12 cellular contexts compared by ENCODE assay signal in the genomic region with DNA sequence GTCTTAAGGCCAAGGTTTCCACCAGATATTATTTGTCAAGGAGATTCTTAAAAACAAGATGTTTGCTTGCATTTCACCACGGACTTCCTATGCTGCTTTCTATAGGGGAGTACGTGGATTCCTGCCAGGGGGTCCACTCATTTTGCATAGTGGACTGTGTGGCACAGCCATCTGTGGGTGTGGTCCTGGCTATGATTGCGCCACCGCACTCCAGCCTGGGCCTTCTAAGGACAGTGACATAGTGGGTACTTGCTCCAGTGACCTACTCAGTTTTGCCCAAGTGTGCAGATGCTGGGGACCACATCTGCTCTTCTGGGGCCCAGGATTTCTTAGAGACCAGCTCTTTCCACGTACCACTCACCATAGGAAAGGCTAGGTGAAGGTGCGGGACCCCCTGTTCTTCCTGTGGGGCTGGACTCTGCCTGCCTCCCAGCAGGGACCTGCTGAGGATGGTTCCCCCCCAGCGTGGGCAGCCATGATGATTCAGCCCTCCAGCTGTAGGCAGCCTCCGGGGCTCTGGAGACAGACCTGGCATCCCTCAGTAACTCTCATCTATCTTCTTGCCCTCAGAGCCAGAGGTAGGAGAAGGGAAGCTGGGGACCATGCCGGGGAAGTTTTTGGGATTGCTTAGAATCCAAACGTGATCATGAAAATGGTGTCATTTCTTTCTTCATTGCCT. TPM values are rescaled to one million over a fixed set of nuclear protein-coding genes. Genes with fewer than 3 reads are reported as not detected.
A peak's percentile ranks its signal among the peaks of the same experiment; 100 is the strongest.
DNase-seq lines count a peak whose midpoint lies in the region; ATAC-seq, FAIRE-seq and TF ChIP-seq lines count a peak whose summit lies in the region.
"Had no signal": no experiment of that assay in that cellular context is flagged by ENCODE, and none has a peak within 500 bp of the region (broad histone marks: within the 10 kb centered on the region; RNA-seq: fewer than 3 reads in every experiment).

No MANE protein-coding gene starts in this region.

- peak overlapping the region; percentile 2 to 59 for H2BK12ac ChIP-seq in mesenchymal stem cell (ENCODE audit: low read length in 2 of 2)

- TF ChIP-seq CTCF in 22Rv1 (IDR thresholded peaks at IDR 0.05) = no peak
- no peak for TF ChIP-seq CTCF in HFFc6 (IDR thresholded peaks at IDR 0.05)
- no peak for TF ChIP-seq CTCF in GM12878 (IDR thresholded peaks at IDR 0.05 in 2 of 3, conservative IDR thresholded peaks at IDR 0.05 in 1 of 3; ENCODE audit: control insufficient read depth in 2 of 3, extremely low read depth in 1 of 3, insufficient read depth in 1 of 3, low read depth in 3 of 3, low read length in 3 of 3)

- peaks cover 4% of the 10 kb centered on the region for H4K20me1 ChIP-seq in GM12878 (ENCODE audit: control insufficient read depth, insufficient read depth)

- H3K9ac ChIP-seq in GM12878 (ENCODE audit: control insufficient read depth, insufficient read depth, low read length) = no peak overlapping the region
- no peak overlapping the region for H3K9ac ChIP-seq in mesenchymal stem cell (ENCODE audit: low read length)

- no peak overlapping the region for H4K8ac ChIP-seq in mesenchymal stem cell (ENCODE audit: low read length)

- no peaks in the 10 kb centered on the region for H3K27me3 ChIP-seq in GM12878 (replicated peaks in 1 of 2; ENCODE audit: control insufficient read depth in 2 of 2, insufficient read depth in 2 of 2, low read length in 1 of 2)
- no peaks in the 10 kb centered on the region for H3K27me3 ChIP-seq in mesenchymal stem cell (ENCODE audit: control insufficient read depth in 1 of 2, insufficient read depth in 1 of 2, low read length in 2 of 2)
- H3K27me3 ChIP-seq: SJCRH30 had no signal

- H3K4me1 ChIP-seq in GM12878 (ENCODE audit: control insufficient read depth, insufficient read depth, low read length) = peaks cover 21% of the 10 kb centered on the region
- peaks cover 38% of the 10 kb centered on the region for H3K4me1 ChIP-seq in mesenchymal stem cell (ENCODE audit: control insufficient read depth, insufficient read depth, low read depth, low read length)
- H3K4me1 ChIP-seq: SJCRH30 had no signal

- no peak for FAIRE-seq in GM12878 (lab: Jason Lieb, UNC)
- FAIRE-seq: small intestine had no signal

- peaks cover 61% of the 10 kb centered on the region for H3K79me2 ChIP-seq in GM12878 (ENCODE audit: control insufficient read depth, insufficient read depth, low read length)

- no peak for TF ChIP-seq POLR2A in GM12878 (IDR thresholded peaks at IDR 0.05; ENCODE audit: low read depth, low read length)

- H3K4me2 ChIP-seq in GM12878 (ENCODE audit: control insufficient read depth, insufficient read depth) (peak overlapping the region; percentile 84), mesenchymal stem cell (ENCODE audit: low read length, poor library complexity, severe bottlenecking) (no peak overlapping the region)

- peak overlapping the region; percentile 1; the same call in 1 of the 2 replicates for H3K27ac ChIP-seq in 22Rv1
- H3K27ac ChIP-seq in GM12878 (ENCODE audit: control insufficient read depth, insufficient read depth) = no peak overlapping the region
- no peak overlapping the region for H3K27ac ChIP-seq in mesenchymal stem cell (ENCODE audit: low read length, poor library complexity, severe bottlenecking)
- H3K27ac ChIP-seq: SJCRH30 had no signal

- peak overlapping the region; percentile 78 for H4K91ac ChIP-seq in mesenchymal stem cell (ENCODE audit: low read length)

- TF ChIP-seq EP300 in GM12878 (IDR thresholded peaks at IDR 0.05; ENCODE audit: borderline replicate concordance in 1 of 2, control insufficient read depth in 1 of 2, low read depth in 2 of 2, low read length in 2 of 2) = no peak

- H2AFZ ChIP-seq in GM12878 (ENCODE audit: control insufficient read depth, low read depth, low read length) (no peak overlapping the region), mesenchymal stem cell (ENCODE audit: low read depth, low read length) (no peak overlapping the region)

- in situ Hi-C loops in GM12878 (cut with MboI) = no loop called here

- peak overlapping the region; percentile 89 for H3K27ac Mint-ChIP-seq in HFFc6

- H3K4ac ChIP-seq in mesenchymal stem cell (ENCODE audit: low read depth in 1 of 2, low read length in 2 of 2) = peak overlapping the region in 1 of 2 experiments; percentile 77

- no peak overlapping the region for H3K14ac ChIP-seq in mesenchymal stem cell (ENCODE audit: low read length in 2 of 2)

- peaks cover 66% of the 10 kb centered on the region for H3K4me1 Mint-ChIP-seq in HFFc6 (ENCODE audit: low read depth)

- H3K27me3 Mint-ChIP-seq in HFFc6 (ENCODE audit: insufficient read depth) = no peaks in the 10 kb centered on the region; the same call in 1 of the 2 replicates

- no peaks in the 10 kb centered on the region for H3K9me3 ChIP-seq in GM12878 (replicated peaks; ENCODE audit: control insufficient read depth, insufficient read depth, low read length)
- no peaks in the 10 kb centered on the region for H3K9me3 ChIP-seq in mesenchymal stem cell (ENCODE audit: control insufficient read depth, low read length)
- H3K9me3 ChIP-seq: SJCRH30 had no signal

- SMC1A ChIA-PET in GM12878 (lab: Charles Lee; ENCODE audit: uncharacterized antibody, unreplicated experiment) = no interaction called here

- peak overlapping the region in 1 of 2 experiments; percentile 26 for H3K23ac ChIP-seq in mesenchymal stem cell (ENCODE audit: low read length in 2 of 2)

- H3K36me3 ChIP-seq in GM12878 (ENCODE audit: control insufficient read depth in 2 of 2, insufficient read depth in 2 of 2, low read length in 1 of 2) (no peaks in the 10 kb centered on the region; a peak in 1 of 4 replicates), mesenchymal stem cell (ENCODE audit: control insufficient read depth in 1 of 2, insufficient read depth in 2 of 2, low read depth in 1 of 2, low read length in 2 of 2) (no peaks in the 10 kb centered on the region)
- H3K36me3 ChIP-seq: SJCRH30 had no signal

- peak overlapping the region in 1 of 2 experiments; percentile 48 for H3K18ac ChIP-seq in mesenchymal stem cell (ENCODE audit: low read depth in 1 of 2, low read length in 2 of 2)

- intact Hi-C loops in GM12878 (cut with micrococcal nuclease; ENCODE audit: unreplicated experiment) = no loop called here

- H3K4me3 Mint-ChIP-seq in HFFc6 = peak overlapping the region; percentile 97

- peak overlapping the region; percentile 51 for H2AK5ac ChIP-seq in mesenchymal stem cell (ENCODE audit: low read length, severe bottlenecking)

- POLR2A ChIA-PET in GM12878 (lab: Charles Lee) = no interaction called here

- H3K9me3 Mint-ChIP-seq in HFFc6 = no peaks in the 10 kb centered on the region

- no peak overlapping the region for H2BK15ac ChIP-seq in mesenchymal stem cell (ENCODE audit: low read depth, poor library complexity, severe bottlenecking)

- peak overlapping the region; percentile 93; the same call in 1 of the 2 replicates for H3K4me3 ChIP-seq in GM12878
- peak overlapping the region in 1 of 2 experiments; percentile 98 for H3K4me3 ChIP-seq in mesenchymal stem cell (ENCODE audit: insufficient read depth in 1 of 2, low read depth in 1 of 2, low read length in 2 of 2)
- H3K4me3 ChIP-seq: SJCRH30 had no signal

- H2BK120ac ChIP-seq in mesenchymal stem cell (ENCODE audit: low read depth, low read length) = no peak overlapping the region

- H3K36me3 Mint-ChIP-seq in HFFc6 (ENCODE audit: low read depth) = peaks cover 11% of the 10 kb centered on the region; the same call in 1 of the 2 replicates

- RAD21 ChIA-PET in GM12878 (lab: Charles Lee; ENCODE audit: unreplicated experiment) = interaction anchor here (1.2 kb wide), 1 partner anchor 227 kb away, joined by 3 read pairs; no protein-coding TSS in a partner anchor

- CTCF ChIA-PET in GM12878 (lab: Yijun Ruan, JAX) = interaction anchor here (0.6 to 0.8 kb wide), 2 partner anchors 55 to 913 kb away, joined by 3 read pairs; no protein-coding TSS in a partner anchor

- WGBS in GM12878 (ENCODE audit: insufficient coverage, insufficient replicate concordance, low lambda C conversion rate, missing lambda C conversion rate) = 81% methylated on average over 10 of the region's 10 CpGs
- 94% methylated on average over 6 of the region's 10 CpGs for WGBS in mesenchymal stem cell

- ATAC-seq in GM12878 (no peak), GM21528 (IDR thresholded peaks at IDR 0.05; ENCODE audit: low FRiP score, unreplicated experiment) (no peak), HG03354 (IDR thresholded peaks at IDR 0.05; ENCODE audit: poor library complexity, severe bottlenecking, unreplicated experiment) (no peak), HG03439 (IDR thresholded peaks at IDR 0.05; ENCODE audit: unreplicated experiment) (no peak)

- BruUV-seq in GM12878 (replicated peaks; lab: Mats Ljungman, UMichigan) = no TSS peak

- H2BK5ac ChIP-seq in mesenchymal stem cell (ENCODE audit: low read depth, low read length, poor library complexity, severe bottlenecking) = no peak overlapping the region

- H3K79me1 ChIP-seq in mesenchymal stem cell (replicated peaks; ENCODE audit: low read length, poor library complexity, severe bottlenecking) = peaks cover 6% of the 10 kb centered on the region

- TF ChIP-seq RAD21 in GM12878 (IDR thresholded peaks at IDR 0.05; ENCODE audit: insufficient read depth, low read depth, low read length) = no peak

- DNase-seq in HFFc6 = no peak
- DNase-seq in GM12878 (ENCODE audit: low read depth, low spot score) = no peak
- peak; percentile 15 for DNase-seq in mesenchymal stem cell
- no peak for DNase-seq in activated CD4-positive, alpha-beta T cell treated with anti-CD3 and anti-CD28 coated beads for 1 hour
- DNase-seq: kidney glomerular epithelial cell, NCI-H146, SJCRH30, small intestine had no signal

TF ChIP-seq in GM12878, 131 proteins besides CTCF, POLR2A, EP300 and RAD21 (continues in another document):
- no peak for TF ChIP-seq RBBP5 (conservative IDR thresholded peaks at IDR 0.05)

RNA-seq across cellular contexts. Expression of a gene that starts 42.9 kb away (rescaled TPM):
- total RNA-seq in HFFc6 (2021; fragmentation: NEBNext Ultra II Directional; extraction: Animal tissue kit (Norgen Biotek cat#: 25700)) = 100 to 1,000 TPM; 149 to 158 (median 155) TPM
- total RNA-seq in GM12878 (2013; cell fraction: nucleolus; rRNA removed) = 34.0 and 34.9 TPM in 2 replicates
- total RNA-seq in GM12878 (2014; rRNA removed) (51.3 and 52.9 TPM in 2 replicates), GM12878 (2014; rRNA removed; fragmentation: Illumina TruSeq; extraction: Trizol) (30.4 and 31.8 TPM in 2 replicates), GM12878 (2021) (66.8 and 74.0 TPM in 2 replicates)
- 45.7 TPM for polyA plus RNA-seq in GM12878 (2011; ENCODE audit: low read depth)
- polyA plus RNA-seq in GM12878 (2011; rRNA removed) (25.6 and 36.6 TPM in 2 replicates), GM12878 (2014; fragmentation: Illumina TruSeq; extraction: Trizol) (55.6 and 59.2 TPM in 2 replicates), GM12878 (2014; fragmentation: Nextera tagmentation; extraction: Ambion mirVana) (1 to 10 TPM; 3.4 to 6.6 TPM), GM12878 (2014; rRNA removed) (40.3 and 43.4 TPM in 2 replicates), GM12878 (2016; fragmentation: Nextera tagmentation; extraction: Ambion mirVana) (10 to 100 TPM; 75.7 to 77.3 TPM)
- 38.0 and 43.8 TPM in 2 replicates for polyA plus RNA-seq in GM12878 (2011; cell fraction: cytosol; rRNA removed)
- 35.1 and 43.0 TPM in 2 replicates for polyA plus RNA-seq in GM12878 (2011; cell fraction: nucleus; rRNA removed)
- 64.1 and 66.2 TPM in 2 replicates for polyA plus RNA-seq in GM12878 (2012)
- 63.3 and 68.7 TPM in 2 replicates for polyA minus RNA-seq in GM12878 (2011; rRNA and poly(A)+ RNA removed)
- 19.8 and 22.1 TPM in 2 replicates for polyA minus RNA-seq in GM12878 (2011; cell fraction: cytosol; rRNA and poly(A)+ RNA removed)
- polyA minus RNA-seq in GM12878 (2011; cell fraction: nucleus; rRNA and poly(A)+ RNA removed) = 12.8 and 16.7 TPM in 2 replicates
- polyA plus RNA-seq in mesenchymal stem cell (2013, experiment 1 of 2) = 69.5 TPM
- polyA plus RNA-seq in mesenchymal stem cell (2013, experiment 2 of 2) = 67.5 TPM
